In genomic region chr17:40366861-40367518, GRCh38 we compare ENCODE assay signal across 20 cellular contexts. TPM values are rescaled to one million over a fixed set of nuclear protein-coding genes. Genes with fewer than 3 reads are reported as not detected.
"Had no signal": no experiment of that assay in that cellular context is flagged by ENCODE, and none has a peak within 500 bp of the region (broad histone marks: within the 10 kb centered on the region; RNA-seq: fewer than 3 reads in every experiment).

No MANE protein-coding gene starts in this region.

- H3K4me2 ChIP-seq: hepatocyte had no signal

- H3K27me3 ChIP-seq: colonic mucosa, esophagus squamous epithelium, transverse colon had no signal

- DNase-seq: activated CD4-positive, alpha-beta T cell treated with anti-CD3 and anti-CD28 coated beads for 48 hours; amniotic stem cell; caudate nucleus; colonic mucosa; esophagus squamous epithelium; kidney glomerular epithelial cell; left ventricle myocardium superior; mesendoderm; occipital lobe; small intestine; stimulated activated CD4-positive, alpha-beta T cell treated with anti-CD3 and anti-CD28 coated beads, Interleukin-4, amount 100 ng/mL, for 4 hours; stimulated activated CD8-positive, alpha-beta memory T cell treated with anti-CD3 and anti-CD28 coated beads, Interleukin-4, amount 100 ng/mL, for 48 hours; stimulated activated naive CD8-positive, alpha-beta T cell treated with anti-CD3 and anti-CD28 coated beads, Interleukin-15, Interleukin-2, amounts not matched to agents 100 U/mL and 50 U/mL, for 24 hours; T-helper 17 cell; transverse colon had no signal

- H3K4me1 ChIP-seq: colonic mucosa, prostate gland had no signal

- ATAC-seq: activated T-helper 17 cell treated with anti-CD3 and anti-CD28 coated beads, Interleukin-2, amount 50 U/mL, for 72 hours; left ventricle myocardium superior; right cardiac atrium; stimulated activated naive CD8-positive, alpha-beta T cell treated with anti-CD3 and anti-CD28 coated beads, Interleukin-15, Interleukin-2, amounts not matched to agents 100 U/mL and 50 U/mL, for 24 hours; T-helper 17 cell had no signal

- H3K4me3 ChIP-seq: colonic mucosa, esophagus squamous epithelium, hepatocyte, prostate gland, transverse colon had no signal

- H3K36me3 ChIP-seq: colonic mucosa, esophagus squamous epithelium, prostate gland, transverse colon had no signal

- H3K9me3 ChIP-seq: colonic mucosa, esophagus squamous epithelium, prostate gland, transverse colon had no signal

- H3K27ac ChIP-seq: colonic mucosa, esophagus squamous epithelium, hepatocyte, prostate gland, transverse colon had no signal

RNA-seq across cellular contexts. Expression of gene GJD3, which starts 2.5 kb away (rescaled TPM):
- total RNA-seq: activated CD8-positive, alpha-beta memory T cell treated with anti-CD3 and anti-CD28 coated beads for 36 hours; activated T-helper 17 cell treated with anti-CD3 and anti-CD28 coated beads, Interleukin-2, amount 50 U/mL, for 72 hours; T-helper 17 cell; transverse colon had no signal
